In the genomic region with DNA sequence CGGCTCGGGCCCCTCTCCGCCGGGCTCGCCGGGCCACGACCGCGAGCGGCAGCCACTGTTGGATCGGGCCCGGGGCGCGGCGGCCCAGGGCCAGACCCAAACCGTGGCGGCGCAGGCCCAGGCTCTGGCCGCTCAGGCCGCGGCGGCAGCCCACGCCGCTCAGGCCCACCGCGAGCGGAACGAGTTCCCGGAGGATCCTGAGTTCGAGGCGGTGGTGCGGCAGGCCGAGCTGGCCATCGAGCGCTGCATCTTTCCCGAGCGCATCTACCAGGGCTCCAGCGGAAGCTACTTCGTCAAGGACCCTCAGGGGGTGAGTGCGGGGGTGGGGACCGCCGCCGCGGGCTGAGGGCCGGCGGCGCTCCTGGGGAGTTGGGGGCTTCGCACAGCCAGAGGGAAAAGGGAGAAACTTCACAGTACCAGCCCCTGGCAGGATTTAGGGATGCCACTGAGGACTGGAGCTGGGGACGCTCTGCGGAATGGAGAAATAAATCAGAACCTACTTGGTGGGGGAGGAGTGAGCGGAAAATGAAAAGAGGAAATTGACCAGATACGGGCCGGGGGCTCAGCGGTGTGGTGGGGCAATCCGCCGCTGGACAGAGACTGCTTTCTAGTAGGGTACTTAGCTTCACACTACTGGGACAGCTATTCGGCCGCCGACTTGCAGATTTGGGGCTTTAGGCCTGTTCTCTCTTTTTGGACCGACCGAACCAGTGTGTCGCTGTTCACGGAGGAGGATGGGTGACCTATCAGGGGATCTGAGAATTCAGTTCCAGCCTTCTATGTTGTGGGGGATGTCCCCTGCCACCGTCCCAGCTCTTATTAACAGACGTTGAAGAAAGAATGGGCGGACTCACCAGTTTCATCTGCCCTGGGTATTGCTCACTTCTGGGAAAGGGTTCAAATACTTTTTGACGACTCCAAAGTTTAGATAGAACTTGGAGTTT, we compare ENCODE assay signal across 8 cellular contexts. TPM values are rescaled to one million over a fixed set of nuclear protein-coding genes. Genes with fewer than 3 reads are reported as not detected.
DNase-seq lines count a peak whose midpoint lies in the region; TF ChIP-seq lines count a peak whose summit lies in the region.

No MANE protein-coding gene starts in this region.

- H3K4me1 Mint-ChIP-seq in activated naive CD4-positive, alpha-beta T cell treated with anti-CD3 and anti-CD28 coated beads, Interleukin-2, amount 10 ng/mL, durations not matched to agents 7 days and 5 days: peaks cover 26% of the 10 kb centered on the region

- H3K27ac ChIP-seq in cardiac muscle cell (peak overlapping the region; percentile 89), parathyroid adenoma (no peak overlapping the region)

- H3K4me3 Mint-ChIP-seq in activated naive CD4-positive, alpha-beta T cell treated with anti-CD3 and anti-CD28 coated beads, Interleukin-2, amount 10 ng/mL, durations not matched to agents 7 days and 5 days: peak overlapping the region; percentile 97

- peaks cover 13% of the 10 kb centered on the region for H3K36me3 Mint-ChIP-seq in activated naive CD4-positive, alpha-beta T cell treated with anti-CD3 and anti-CD28 coated beads, Interleukin-2, amount 10 ng/mL, durations not matched to agents 7 days and 5 days

- TF ChIP-seq CTCF in GM10266 (IDR thresholded peaks at IDR 0.05; ENCODE audit: control insufficient read depth, insufficient read depth, low read depth, missing control alignments) (no peak), cardiac muscle cell (IDR thresholded peaks at IDR 0.05; ENCODE audit: low read depth, low read length) (no peak), parathyroid adenoma (IDR thresholded peaks at IDR 0.05) (no peak)

- no peaks in the 10 kb centered on the region for H3K9me3 ChIP-seq in cardiac muscle cell (ENCODE audit: low read depth)
- H3K9me3 ChIP-seq in parathyroid adenoma (ENCODE audit: control insufficient read depth, low read length): no peaks in the 10 kb centered on the region

- peaks cover 4% of the 10 kb centered on the region for H3K27me3 Mint-ChIP-seq in activated naive CD4-positive, alpha-beta T cell treated with anti-CD3 and anti-CD28 coated beads, Interleukin-2, amount 10 ng/mL, durations not matched to agents 7 days and 5 days

- peak; percentile 45 for DNase-seq in GM10266 (ENCODE audit: extremely low spot score)
- DNase-seq in HCEC 1CT: peak; percentile 55
- peak; percentile 31 for DNase-seq in NAMALWA (ENCODE audit: low spot score)
- peak; percentile 50 for DNase-seq in activated naive CD4-positive, alpha-beta T cell treated with anti-CD3 and anti-CD28 coated beads, Interleukin-2, amount 10 ng/mL, durations not matched to agents 7 days and 5 days
- peak; percentile 50 to 51 for DNase-seq in cardiac muscle cell (ENCODE audit: low read depth in 1 of 2, low spot score in 1 of 2)
- no peak for DNase-seq in SKM-1 (lab: John Stamatoyannopoulos, UW; ENCODE audit: unreplicated experiment)
- DNase-seq in NCI-H2081 treated with DMSO at 0.1 percent for 48 hours (lab: John Stamatoyannopoulos, UW): no peak

- peak overlapping the region; percentile 93 for H3K27ac Mint-ChIP-seq in activated naive CD4-positive, alpha-beta T cell treated with anti-CD3 and anti-CD28 coated beads, Interleukin-2, amount 10 ng/mL, durations not matched to agents 7 days and 5 days

- H3K9ac ChIP-seq in parathyroid adenoma: peak overlapping the region; percentile 63

- no peaks in the 10 kb centered on the region for H3K36me3 ChIP-seq in cardiac muscle cell
- H3K36me3 ChIP-seq in parathyroid adenoma (ENCODE audit: control insufficient read depth, insufficient read depth, low read length): no peaks in the 10 kb centered on the region

- H3K9me3 Mint-ChIP-seq in activated naive CD4-positive, alpha-beta T cell treated with anti-CD3 and anti-CD28 coated beads, Interleukin-2, amount 10 ng/mL, durations not matched to agents 7 days and 5 days: no peaks in the 10 kb centered on the region

- H3K4me1 ChIP-seq in cardiac muscle cell (ENCODE audit: low read depth) (peaks cover 5% of the 10 kb centered on the region), parathyroid adenoma (peaks cover 10% of the 10 kb centered on the region)

- peak overlapping the region; percentile 72 for H2AFZ ChIP-seq in parathyroid adenoma

- H3K27me3 ChIP-seq in cardiac muscle cell (no peaks in the 10 kb centered on the region), parathyroid adenoma (ENCODE audit: control insufficient read depth, insufficient read depth, low read length) (no peaks in the 10 kb centered on the region)

- H3K79me2 ChIP-seq in parathyroid adenoma: peaks cover 30% of the 10 kb centered on the region

- CTCF ChIA-PET in activated naive CD4-positive, alpha-beta T cell treated with anti-CD3 and anti-CD28 coated beads, Interleukin-2, amount 10 ng/mL, durations not matched to agents 7 days and 5 days (lab: Charles Lee): no interaction called here

- H3K4me3 ChIP-seq in cardiac muscle cell: peak overlapping the region; percentile 70
- H3K4me3 ChIP-seq in parathyroid adenoma (ENCODE audit: low read depth, low read length): peak overlapping the region; percentile 75

- H3K4me2 ChIP-seq in parathyroid adenoma (ENCODE audit: low read length): peak overlapping the region; percentile 86

RNA-seq across cellular contexts. Expression of a gene that starts 0.7 kb away (rescaled TPM):
- 19.7 and 24.9 TPM in 2 replicates for total RNA-seq in cardiac muscle cell
- polyA plus RNA-seq in cardiac muscle cell: 15.8 and 20.1 TPM in 2 replicates

RNA-seq across cellular contexts. Expression of a gene that starts 7.8 kb away (rescaled TPM):
- 16.8 and 18.7 TPM in 2 replicates for total RNA-seq in cardiac muscle cell
- polyA plus RNA-seq in cardiac muscle cell: 48.1 and 61.4 TPM in 2 replicates

RNA-seq across cellular contexts. Expression of a gene that starts 45.9 kb away (rescaled TPM):
- total RNA-seq in cardiac muscle cell: 8.7 and 19.0 TPM in 2 replicates
- 12.9 and 15.8 TPM in 2 replicates for polyA plus RNA-seq in cardiac muscle cell

RNA-seq across cellular contexts. Expression of a gene that starts 51.6 kb away (rescaled TPM):
- total RNA-seq in cardiac muscle cell: 0.25 and 0.30 TPM in 2 replicates
- polyA plus RNA-seq in cardiac muscle cell: not detected in 2 replicates

RNA-seq across cellular contexts. Expression of a gene that starts 57.0 kb away (rescaled TPM):
- total RNA-seq in cardiac muscle cell: 2.1 and 3.8 TPM in 2 replicates
- 2.1 and 5.3 TPM in 2 replicates for polyA plus RNA-seq in cardiac muscle cell

Comparison
In these comparisons a context has a peak if more than half of its experiments do, and no peak if none do; other contexts are left out.
1. DNase-seq: peak in GM10266 (single experiment), HCEC 1CT (single experiment), NAMALWA (single experiment), activated naive CD4-positive, alpha-beta T cell treated with anti-CD3 and anti-CD28 coated beads, Interleukin-2, amount 10 ng/mL, durations not matched to agents 7 days and 5 days (single experiment) and cardiac muscle cell (2 of 2); none in SKM-1 (single experiment) and NCI-H2081 treated with DMSO at 0.1 percent for 48 hours (single experiment).